ENCODE assay signal across 8 cellular contexts in the genomic region with DNA sequence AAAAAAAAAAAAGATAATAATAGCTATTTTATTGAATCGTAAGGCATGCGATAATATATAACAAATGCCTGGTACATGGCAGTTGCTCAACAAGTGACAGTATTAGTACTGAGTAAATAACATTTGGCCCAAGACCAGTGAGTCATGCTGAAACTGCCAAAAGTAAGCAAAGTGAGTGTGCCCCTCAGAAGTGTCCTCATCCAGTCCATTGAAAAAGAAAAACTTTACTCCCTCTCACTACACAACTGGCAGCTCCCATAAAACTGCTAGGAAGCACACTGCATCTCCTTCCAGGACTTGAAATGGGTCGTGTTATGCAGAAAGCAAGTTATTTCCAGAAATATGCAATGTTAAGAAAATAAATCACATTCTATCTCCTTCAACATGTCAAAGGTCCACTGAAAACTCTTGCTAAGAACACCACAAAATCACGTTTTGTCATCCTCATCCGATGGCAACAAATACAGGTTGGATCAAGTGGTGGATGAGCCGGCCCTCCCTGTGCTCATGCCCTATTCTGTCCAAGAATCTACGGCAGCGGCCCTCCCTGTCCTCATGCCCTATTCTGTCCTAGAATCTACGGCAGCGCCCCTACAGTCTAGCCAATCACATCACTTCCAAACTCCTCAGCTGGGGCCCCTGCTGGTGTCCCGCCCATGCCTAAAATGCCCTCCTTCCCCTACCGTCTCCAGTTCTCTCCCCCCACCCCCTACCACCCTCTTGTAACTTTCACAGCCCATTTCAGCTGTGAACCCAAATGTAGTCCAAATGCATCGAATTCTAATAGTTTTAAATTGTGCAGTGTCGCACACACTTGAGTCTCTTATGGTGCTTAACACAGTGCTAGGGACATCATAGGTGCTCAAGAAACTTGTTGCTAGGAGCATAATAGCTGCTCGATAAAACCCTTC. TPM values are rescaled to one million over a fixed set of nuclear protein-coding genes. Genes with fewer than 3 reads are reported as not detected.
DNase-seq lines count a peak whose midpoint lies in the region; ATAC-seq, FAIRE-seq and TF ChIP-seq lines count a peak whose summit lies in the region.

No MANE protein-coding gene starts in this region.

- H3F3A ChIP-seq in PC-9 (ENCODE audit: insufficient read depth, low read depth), result peaks cover 10% of the 10 kb centered on the region; the same call in 1 of the 2 replicates

- no peak overlapping the region for H2AFZ ChIP-seq in PC-9

- DNase-seq in GM12892 (ENCODE audit: insufficient read length) (peak; percentile 32), PC-9 (peak in 1 of 2 experiments; percentile 76), fibroblast of the aortic adventitia (ENCODE audit: low read depth) (peak; percentile 54), sciatic nerve (ENCODE audit: low spot score) (peak; percentile 69), occipital lobe (lab: John Stamatoyannopoulos, UW) (no peak), NCI-H1436 treated with DMSO at 0.1 percent for 48 hours (lab: John Stamatoyannopoulos, UW) (no peak), activated gamma-delta T cell treated with Interleukin-2 at 50 U/mL for 16 hours (no peak), SK-N-DZ (ENCODE audit: low spot score) (no peak)

- H3K4me3 ChIP-seq in PC-9 (peak overlapping the region; percentile 98; the same call in 1 of the 2 replicates), fibroblast of the aortic adventitia (ENCODE audit: low read depth, low read length) (no peak overlapping the region)

- H3K9me2 ChIP-seq in PC-9 (ENCODE audit: insufficient read depth), result no peaks in the 10 kb centered on the region

- H3K4me2 ChIP-seq in PC-9, result peak overlapping the region; percentile 79

- FAIRE-seq in GM12892 (lab: Jason Lieb, UNC), result peak; percentile 14

- peaks cover 30% of the 10 kb centered on the region for H3K4me1 ChIP-seq in PC-9 (replicated peaks; ENCODE audit: insufficient read depth)

- peak; percentile 55 for ATAC-seq in sciatic nerve

- no TSS peak for BruUV-seq in PC-9 (replicated peaks; lab: Mats Ljungman, UMichigan)

- intact Hi-C loops in PC-9 (cut with micrococcal nuclease; ENCODE audit: unreplicated experiment) (loop anchor here (10.0 kb wide), 1 partner anchor 1120 kb away; no protein-coding TSS in a partner anchor), sciatic nerve (cut with DNase I) (loop anchor here (10.0 kb wide), 1 partner anchor 550 kb away; no protein-coding TSS in a partner anchor)

- POLR2A ChIA-PET in PC-9 (lab: Charles Lee; ENCODE audit: unreplicated experiment), result interaction anchor here (0.6 to 0.7 kb wide), 2 partner anchors 9 to 209 kb away, joined by 5 to 9 read pairs; no protein-coding TSS in a partner anchor

- TF ChIP-seq CTCF in PC-9 (conservative IDR thresholded peaks at IDR 0.05) (no peak), fibroblast of the aortic adventitia (IDR thresholded peaks at IDR 0.05; ENCODE audit: insufficient read depth, low read length) (peak; percentile 22)

- CTCF ChIA-PET in PC-9 (lab: Charles Lee), result no interaction called here

- no peaks in the 10 kb centered on the region for H3K9me3 ChIP-seq in PC-9 (ENCODE audit: insufficient read depth, low read depth)

- peaks cover 30% of the 10 kb centered on the region for H3K79me2 ChIP-seq in PC-9 (ENCODE audit: low read depth)

- H4K20me1 ChIP-seq in PC-9 (ENCODE audit: insufficient read depth), result no peaks in the 10 kb centered on the region

- peak overlapping the region; percentile 26; the same call in 1 of the 2 replicates for H3K27ac ChIP-seq in PC-9

- TF ChIP-seq POLR2A in GM12892 (IDR thresholded peaks at IDR 0.05; ENCODE audit: low read depth, low read length), result no peak

- H3K36me3 ChIP-seq in PC-9 (ENCODE audit: low read depth), result no peaks in the 10 kb centered on the region

- no peaks in the 10 kb centered on the region for H3K27me3 ChIP-seq in PC-9 (ENCODE audit: insufficient read depth, low read depth)

RNA-seq across cellular contexts. Expression of a gene that starts 12.5 kb away (rescaled TPM):
- 4.6 TPM for polyA plus RNA-seq in GM12892 (2012; ENCODE audit: missing spikeins)
- total RNA-seq in PC-9 (2021) (23.0 and 33.4 TPM in 2 replicates), fibroblast of the aortic adventitia (ENCODE audit: low replicate concordance) (2.1 and 9.4 TPM in 2 replicates), sciatic nerve (136 TPM), occipital lobe (8.3 TPM)
- 6.5 and 7.5 TPM in 2 replicates for polyA plus RNA-seq in SK-N-DZ (2014; cell fraction: cytosol; rRNA removed)
- 11.4 and 18.6 TPM in 2 replicates for polyA plus RNA-seq in SK-N-DZ (2014; cell fraction: nucleus; rRNA removed)

Comparison
In these comparisons a context has a peak if more than half of its experiments do, and no peak if none do; other contexts are left out.
1. DNase-seq: peak in GM12892 (single experiment), fibroblast of the aortic adventitia (single experiment) and sciatic nerve (single experiment); none in occipital lobe (single experiment), NCI-H1436 treated with DMSO at 0.1 percent for 48 hours (single experiment), activated gamma-delta T cell treated with Interleukin-2 at 50 U/mL for 16 hours (single experiment) and SK-N-DZ (single experiment).